Comparison of ENCODE assay signal across 8 cellular contexts in the genomic region with DNA sequence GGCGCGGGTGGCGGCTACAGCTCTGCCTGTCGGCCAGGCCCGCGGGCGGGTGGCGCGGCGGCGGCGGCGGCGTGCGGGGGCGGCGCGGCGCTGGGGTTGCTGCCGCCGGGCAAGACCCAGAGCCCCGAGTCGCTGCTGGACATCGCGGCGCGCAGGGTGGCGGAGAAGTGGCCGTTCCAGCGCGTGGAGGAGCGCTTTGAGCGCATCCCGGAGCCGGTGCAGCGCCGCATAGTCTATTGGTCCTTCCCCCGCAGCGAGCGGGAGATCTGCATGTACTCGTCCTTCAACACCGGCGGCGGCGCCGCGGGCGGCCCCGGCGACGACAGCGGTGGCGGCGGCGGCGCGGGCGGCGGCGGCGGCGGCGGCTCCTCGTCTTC. TPM values are rescaled to one million over a fixed set of nuclear protein-coding genes. Genes with fewer than 3 reads are reported as not detected.
DNase-seq lines count a peak whose midpoint lies in the region; ATAC-seq and TF ChIP-seq lines count a peak whose summit lies in the region.

No MANE protein-coding gene starts in this region.

- peaks cover 50% of the 10 kb centered on the region for H3K79me2 ChIP-seq in osteoblast (ENCODE audit: insufficient read depth, low read length)

- H3K36me3 ChIP-seq in osteoblast (ENCODE audit: insufficient read depth, low read length) = no peaks in the 10 kb centered on the region

- H3K9me3 ChIP-seq in osteoblast (ENCODE audit: low read depth, low read length) = no peaks in the 10 kb centered on the region

- TF ChIP-seq CTCF in fibroblast of mammary gland (conservative IDR thresholded peaks at IDR 0.05; ENCODE audit: control insufficient read depth, insufficient read depth, low read depth, low read length) (no peak), osteoblast (IDR thresholded peaks at IDR 0.05; ENCODE audit: extremely low read depth, low read depth, low read length) (no peak)

- H3K4me3 ChIP-seq in fibroblast of mammary gland (ENCODE audit: control insufficient read depth, low read depth, low read length) = peak overlapping the region; percentile 57
- H3K4me3 ChIP-seq in osteoblast (ENCODE audit: insufficient read depth, low read length) = peak overlapping the region; percentile 85

- H2AFZ ChIP-seq in osteoblast (ENCODE audit: low read length) = no peak overlapping the region

- no peak overlapping the region for H3K4me2 ChIP-seq in osteoblast (ENCODE audit: insufficient read depth, low read length)

- peak overlapping the region; percentile 55 for H3K27ac ChIP-seq in osteoblast (ENCODE audit: low read depth, low read length)

- ATAC-seq in HG03139 (IDR thresholded peaks at IDR 0.05; ENCODE audit: unreplicated experiment) (peak; percentile 1), HG02678 (IDR thresholded peaks at IDR 0.05; ENCODE audit: unreplicated experiment) (no peak)

- no peaks in the 10 kb centered on the region for H3K27me3 ChIP-seq in osteoblast (ENCODE audit: insufficient read depth, low read length)

- peaks cover 41% of the 10 kb centered on the region for H3K4me1 ChIP-seq in osteoblast (ENCODE audit: insufficient read depth, low read length)

- DNase-seq in NCI-H2171 treated with DMSO at 0.1 percent for 48 hours (lab: John Stamatoyannopoulos, UW) (peak; percentile 1), NCI-H2171 (lab: John Stamatoyannopoulos, UW) (no peak), fibroblast of mammary gland (ENCODE audit: low read depth) (no peak), osteoblast (ENCODE audit: insufficient read length, low spot score, missing footprints) (peak; percentile 93), NCI-H446 treated with DMSO at 0.1 percent for 48 hours (lab: John Stamatoyannopoulos, UW) (no peak)
- peak; percentile 41 to 43 for DNase-seq in activated CD4-positive, alpha-beta T cell treated with anti-CD3 and anti-CD28 coated beads, Interleukin-2, amount 50 U/mL, for 48 hours

- H4K20me1 ChIP-seq in osteoblast (ENCODE audit: insufficient read depth, low read length) = peaks cover 35% of the 10 kb centered on the region

RNA-seq across cellular contexts. Expression of a gene that starts 0.3 kb away (rescaled TPM):
- 10.0 and 10.5 TPM in 2 replicates for total RNA-seq in osteoblast

Comparison
In these comparisons a context has a peak if more than half of its experiments do, and no peak if none do; other contexts are left out.
1. DNase-seq: peak in NCI-H2171 treated with DMSO at 0.1 percent for 48 hours (single experiment), activated CD4-positive, alpha-beta T cell treated with anti-CD3 and anti-CD28 coated beads, Interleukin-2, amount 50 U/mL, for 48 hours (2 of 2) and osteoblast (single experiment); none in NCI-H2171 (single experiment), fibroblast of mammary gland (single experiment) and NCI-H446 treated with DMSO at 0.1 percent for 48 hours (single experiment).